19 cellular contexts compared by ENCODE assay signal in genomic region chr4:149521611-149522010, GRCh38.
DNase-seq lines count a peak whose midpoint lies in the region; ATAC-seq and TF ChIP-seq lines count a peak whose summit lies in the region.
"Had no signal": no experiment of that assay in that cellular context is flagged by ENCODE, and none has a peak within 500 bp of the region (broad histone marks: within the 10 kb centered on the region; RNA-seq: fewer than 3 reads in every experiment).

No MANE protein-coding gene starts in this region.

- H3K27ac Mint-ChIP-seq in CD8-positive, alpha-beta T cell = no peak overlapping the region
- H3K27ac Mint-ChIP-seq: activated B cell treated with CpG ODN at 0.5 μM for 24 hours; activated CD8-positive, alpha-beta memory T cell treated with anti-CD3 and anti-CD28 coated beads, Interleukin-2, amount 10 ng/mL, durations not matched to agents 7 days and 5 days had no signal

- no peaks in the 10 kb centered on the region for H3K4me1 Mint-ChIP-seq in CD8-positive, alpha-beta T cell (ENCODE audit: low read depth)
- H3K4me1 Mint-ChIP-seq: activated B cell treated with CpG ODN at 0.5 μM for 24 hours; activated CD8-positive, alpha-beta memory T cell treated with anti-CD3 and anti-CD28 coated beads, Interleukin-2, amount 10 ng/mL, durations not matched to agents 7 days and 5 days; stimulated activated naive CD8-positive, alpha-beta T cell treated with anti-CD3 and anti-CD28 coated beads, Interleukin-15, amount 100 ng/mL, for 72 hours had no signal

- H3K36me3 Mint-ChIP-seq in CD8-positive, alpha-beta T cell = no peaks in the 10 kb centered on the region
- H3K36me3 Mint-ChIP-seq: activated CD8-positive, alpha-beta memory T cell treated with anti-CD3 and anti-CD28 coated beads, Interleukin-2, amount 10 ng/mL, durations not matched to agents 7 days and 5 days had no signal

- no peaks in the 10 kb centered on the region for H3K4me1 ChIP-seq in colonic mucosa
- H3K4me1 ChIP-seq in neuronal stem cell (ENCODE audit: control insufficient read depth in 2 of 2, insufficient read depth in 1 of 2, low read depth in 1 of 2, low read length in 2 of 2) = no peaks in the 10 kb centered on the region
- H3K4me1 ChIP-seq in CD8-positive, alpha-beta T cell (ENCODE audit: insufficient read depth, low read length) = no peaks in the 10 kb centered on the region
- H3K4me1 ChIP-seq: body of pancreas had no signal

- CTCF ChIA-PET in CD8-positive, alpha-beta T cell (lab: Charles Lee) = no interaction called here

- H3K9me3 Mint-ChIP-seq in CD8-positive, alpha-beta T cell = no peaks in the 10 kb centered on the region

- H4K8ac ChIP-seq in neuronal stem cell (ENCODE audit: low read depth, low read length) = no peak overlapping the region

- peak; percentile 16 for DNase-seq in D341Med (ENCODE audit: low spot score)
- DNase-seq in LoVo (ENCODE audit: low spot score) = peak; percentile 71
- DNase-seq in colonic mucosa = peak; percentile 37
- peak; percentile 2 for DNase-seq in neuronal stem cell (ENCODE audit: low spot score)
- no peak for DNase-seq in activated CD4-positive, alpha-beta T cell treated with anti-CD3 and anti-CD28 coated beads for 4 hours
- no peak for DNase-seq in NCI-H1092 treated with DMSO at 0.1 percent for 48 hours (lab: John Stamatoyannopoulos, UW)
- DNase-seq in CD8-positive, alpha-beta T cell = no peak
- no peak for DNase-seq in mesenteric fat pad (ENCODE audit: low spot score)
- DNase-seq: activated B cell treated with CpG ODN at 0.5 μM for 24 hours; activated CD8-positive, alpha-beta memory T cell treated with anti-CD3 and anti-CD28 coated beads, Interleukin-2, amount 10 ng/mL, durations not matched to agents 7 days and 5 days; activated gamma-delta T cell treated with Interleukin-2 at 50 U/mL for 16 hours; AML-193; body of pancreas; left ventricle myocardium inferior; NCI-H187 treated with DMSO at 0.1 percent for 48 hours; NCI-H748 treated with DMSO at 0.1 percent for 48 hours; stimulated activated CD4-positive, alpha-beta T cell treated with anti-CD3 and anti-CD28 coated beads, Interleukin-12 subunit alpha, Interleukin-12 subunit beta, amount 100 ng/mL, for 4 hours; stimulated activated naive CD8-positive, alpha-beta T cell treated with anti-CD3 and anti-CD28 coated beads, Interleukin-15, amount 100 ng/mL, for 72 hours; SW 1271 had no signal

- H3K4me3 ChIP-seq in colonic mucosa (no peak overlapping the region), neuronal stem cell (ENCODE audit: low read length in 2 of 2) (no peak overlapping the region)
- H3K4me3 ChIP-seq in CD8-positive, alpha-beta T cell (ENCODE audit: low read depth, low read length) = no peak overlapping the region
- H3K4me3 ChIP-seq: body of pancreas, left ventricle myocardium inferior had no signal

- no peak overlapping the region for H3K4ac ChIP-seq in neuronal stem cell (ENCODE audit: low read length)

- no peak overlapping the region for H2AFZ ChIP-seq in neuronal stem cell (ENCODE audit: low read length)

- H3K14ac ChIP-seq in neuronal stem cell (ENCODE audit: low read length) = no peak overlapping the region

- H3K79me1 ChIP-seq in neuronal stem cell (ENCODE audit: low read depth, low read length) = no peaks in the 10 kb centered on the region

- H2BK5ac ChIP-seq in neuronal stem cell (ENCODE audit: low read length) = no peak overlapping the region

- POLR2A ChIA-PET in CD8-positive, alpha-beta T cell (lab: Charles Lee) = no interaction called here

- no peak for ATAC-seq in CD8-positive, alpha-beta T cell
- ATAC-seq: activated CD8-positive, alpha-beta memory T cell treated with anti-CD3 and anti-CD28 coated beads, Interleukin-2, amount 10 ng/mL, durations not matched to agents 7 days and 5 days; body of pancreas; stimulated activated naive CD8-positive, alpha-beta T cell treated with anti-CD3 and anti-CD28 coated beads, Interleukin-15, amount 100 ng/mL, for 72 hours had no signal

- H2BK12ac ChIP-seq in neuronal stem cell (ENCODE audit: low read length) = no peak overlapping the region

- no peaks in the 10 kb centered on the region for H3K27me3 ChIP-seq in colonic mucosa
- no peaks in the 10 kb centered on the region for H3K27me3 ChIP-seq in neuronal stem cell (ENCODE audit: control insufficient read depth in 3 of 3, insufficient read depth in 3 of 3, low read depth in 1 of 3, low read length in 3 of 3)
- no peaks in the 10 kb centered on the region for H3K27me3 ChIP-seq in CD8-positive, alpha-beta T cell (ENCODE audit: insufficient read depth, low read length)
- H3K27me3 ChIP-seq: body of pancreas had no signal

- H3K4me3 Mint-ChIP-seq in CD8-positive, alpha-beta T cell = no peak overlapping the region
- H3K4me3 Mint-ChIP-seq: activated B cell treated with CpG ODN at 0.5 μM for 24 hours; activated CD8-positive, alpha-beta memory T cell treated with anti-CD3 and anti-CD28 coated beads, Interleukin-2, amount 10 ng/mL, durations not matched to agents 7 days and 5 days; stimulated activated naive CD8-positive, alpha-beta T cell treated with anti-CD3 and anti-CD28 coated beads, Interleukin-15, amount 100 ng/mL, for 72 hours had no signal

- H3K27ac ChIP-seq in colonic mucosa = no peak overlapping the region
- no peak overlapping the region for H3K27ac ChIP-seq in neuronal stem cell (replicated peaks; ENCODE audit: low read length)
- H3K27ac ChIP-seq in CD8-positive, alpha-beta T cell (ENCODE audit: low read depth, low read length) = no peak overlapping the region
- H3K27ac ChIP-seq: body of pancreas, left ventricle myocardium inferior had no signal

- H2BK120ac ChIP-seq in neuronal stem cell (ENCODE audit: low read depth, low read length) = no peak overlapping the region

- H3K36me3 ChIP-seq in colonic mucosa (no peaks in the 10 kb centered on the region), neuronal stem cell (replicated peaks in 1 of 2; ENCODE audit: control insufficient read depth in 2 of 2, insufficient read depth in 2 of 2, low read length in 2 of 2) (no peaks in the 10 kb centered on the region)
- H3K36me3 ChIP-seq in CD8-positive, alpha-beta T cell (ENCODE audit: insufficient read depth, low read length) = no peaks in the 10 kb centered on the region
- H3K36me3 ChIP-seq: left ventricle myocardium inferior had no signal

- TF ChIP-seq CTCF in colonic mucosa (IDR thresholded peaks at IDR 0.05) = no peak
- no peak for TF ChIP-seq CTCF in CD8-positive, alpha-beta T cell (IDR thresholded peaks at IDR 0.05)

- no peak overlapping the region for H3K4me2 ChIP-seq in neuronal stem cell (ENCODE audit: insufficient read depth, low read length, poor library complexity, severe bottlenecking)

- no peak overlapping the region for H3K18ac ChIP-seq in neuronal stem cell (ENCODE audit: low read length)

- H3K27me3 Mint-ChIP-seq in CD8-positive, alpha-beta T cell (ENCODE audit: low read depth) = no peaks in the 10 kb centered on the region
- H3K27me3 Mint-ChIP-seq: activated B cell treated with CpG ODN at 0.5 μM for 24 hours; activated CD8-positive, alpha-beta memory T cell treated with anti-CD3 and anti-CD28 coated beads, Interleukin-2, amount 10 ng/mL, durations not matched to agents 7 days and 5 days; stimulated activated naive CD8-positive, alpha-beta T cell treated with anti-CD3 and anti-CD28 coated beads, Interleukin-15, amount 100 ng/mL, for 72 hours had no signal

- no peak overlapping the region for H3K23ac ChIP-seq in neuronal stem cell (ENCODE audit: low read depth, low read length, poor library complexity)

- WGBS in neuronal stem cell (ENCODE audit: extremely low coverage in 2 of 2, insufficient read length in 2 of 2, insufficient replicate concordance in 1 of 2), 2 donors = no CpG with 5 or more reads among the region's 3 CpGs

- no peak overlapping the region for H2AK5ac ChIP-seq in neuronal stem cell (ENCODE audit: low read depth, low read length)

- no peak overlapping the region for H2BK15ac ChIP-seq in neuronal stem cell (ENCODE audit: low read length)

- no peak overlapping the region for H3K9ac ChIP-seq in colonic mucosa (ENCODE audit: low read depth in 2 of 2, low read length in 2 of 2)
- H3K9ac ChIP-seq in neuronal stem cell (ENCODE audit: low read depth, low read length, poor library complexity) = no peak overlapping the region

- no peak overlapping the region for H4K91ac ChIP-seq in neuronal stem cell (ENCODE audit: low read depth, low read length, poor library complexity)

- intact Hi-C loops in colonic mucosa (cut with DNase I) = no loop called here
- intact Hi-C loops in CD8-positive, alpha-beta T cell (cut with DNase I, micrococcal nuclease) = no loop called here

- H3K9me3 ChIP-seq in colonic mucosa = no peaks in the 10 kb centered on the region
- H3K9me3 ChIP-seq in neuronal stem cell (replicated peaks in 1 of 2; ENCODE audit: control insufficient read depth in 2 of 2, insufficient read depth in 1 of 2, low read depth in 1 of 2, low read length in 2 of 2) = no peaks in the 10 kb centered on the region
- no peaks in the 10 kb centered on the region for H3K9me3 ChIP-seq in CD8-positive, alpha-beta T cell (ENCODE audit: low read length)
- H3K9me3 ChIP-seq: body of pancreas, left ventricle myocardium inferior had no signal

Comparison
In these comparisons a context has a peak if more than half of its experiments do, and no peak if none do; other contexts are left out.
1. DNase-seq: peak in D341Med (single experiment), LoVo (single experiment), colonic mucosa (single experiment) and neuronal stem cell (single experiment); none in activated CD4-positive, alpha-beta T cell treated with anti-CD3 and anti-CD28 coated beads for 4 hours (0 of 2), NCI-H1092 treated with DMSO at 0.1 percent for 48 hours (single experiment), CD8-positive, alpha-beta T cell (0 of 7) and mesenteric fat pad (single experiment).